In the genomic region with DNA sequence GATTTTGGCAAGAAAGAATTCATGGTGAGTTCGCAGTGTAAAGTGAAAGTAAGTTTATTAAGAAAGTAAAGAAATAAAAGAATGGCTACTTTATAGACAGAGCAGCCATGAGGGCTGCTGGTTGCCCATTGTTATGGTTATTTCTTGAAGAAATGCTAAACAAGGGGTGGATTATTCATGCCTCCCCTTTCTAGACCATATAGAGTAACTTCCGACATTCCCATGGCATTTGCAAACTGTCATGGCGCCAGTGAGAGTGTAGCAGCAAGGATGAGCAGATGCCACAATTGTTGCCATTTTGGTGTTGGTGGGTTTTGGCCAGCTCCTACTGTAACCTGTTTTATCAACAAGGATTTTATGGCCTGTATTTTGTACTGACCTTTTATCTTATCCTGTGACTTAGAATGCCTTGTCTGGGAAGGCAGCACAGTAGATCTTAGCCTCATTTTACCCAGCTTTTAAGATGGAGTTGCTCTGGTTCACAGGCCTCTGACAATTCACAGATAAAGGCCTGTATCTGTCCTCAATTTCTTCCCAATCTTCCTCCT, we compare ENCODE assay signal across 22 cellular contexts.
DNase-seq lines count a peak whose midpoint lies in the region; ATAC-seq, FAIRE-seq and TF ChIP-seq lines count a peak whose summit lies in the region.
"Had no signal": no experiment of that assay in that cellular context is flagged by ENCODE, and none has a peak within 500 bp of the region (broad histone marks: within the 10 kb centered on the region; RNA-seq: fewer than 3 reads in every experiment).

No MANE protein-coding gene starts in this region.

- H3K4me2 ChIP-seq in HepG2 (ENCODE audit: low read depth, low read length) = no peak overlapping the region
- H3K4me2 ChIP-seq: KMS-11 had no signal

- POLR2A ChIA-PET in HepG2 (lab: Yijun Ruan, JAX) = no interaction called here
- POLR2A ChIA-PET in naive thymus-derived CD8-positive, alpha-beta T cell (lab: Charles Lee) = no interaction called here

- no peaks in the 10 kb centered on the region for H4K20me1 ChIP-seq in HepG2 (ENCODE audit: insufficient read depth, low read length)

- peak overlapping the region in 1 of 2 donors; percentile 74 for H3K9ac ChIP-seq in liver (ENCODE audit: low read depth in 1 of 2, low read length in 2 of 2)
- H3K9ac ChIP-seq in HepG2 (ENCODE audit: insufficient read depth, low read depth, low read length) = no peak overlapping the region
- H3K9ac ChIP-seq in kidney (ENCODE audit: low read length in 2 of 2) = no peak overlapping the region
- H3K9ac ChIP-seq: KMS-11 had no signal

- H3K36me3 Mint-ChIP-seq in chondrocyte (ENCODE audit: low read depth) = peaks cover 1% of the 10 kb centered on the region
- H3K36me3 Mint-ChIP-seq in naive thymus-derived CD8-positive, alpha-beta T cell = no peaks in the 10 kb centered on the region
- H3K36me3 Mint-ChIP-seq: CD8-positive, alpha-beta T cell; immature natural killer cell; natural killer cell treated with Interleukin-12 subunit alpha and Interleukin-12 subunit beta and Interleukin-15 and Interleukin-18, amount 100 ng/mL, for 72 hours had no signal

- H3K36me3 ChIP-seq in liver (ENCODE audit: control insufficient read depth in 4 of 4, insufficient read depth in 3 of 4, low read depth in 1 of 4, low read length in 3 of 4) (no peaks in the 10 kb centered on the region), HepG2 (replicated peaks in 1 of 2; ENCODE audit: control insufficient read depth in 1 of 2, insufficient read depth in 2 of 2, low read length in 2 of 2) (no peaks in the 10 kb centered on the region), kidney (ENCODE audit: control insufficient read depth in 1 of 2, insufficient read depth in 2 of 2, low read length in 2 of 2) (no peaks in the 10 kb centered on the region), pancreas (no peaks in the 10 kb centered on the region)
- H3K36me3 ChIP-seq: tibial artery had no signal

- no peak overlapping the region for H3K4me3 Mint-ChIP-seq in chondrocyte (ENCODE audit: unreplicated experiment)
- H3K4me3 Mint-ChIP-seq in naive thymus-derived CD8-positive, alpha-beta T cell = no peak overlapping the region
- H3K4me3 Mint-ChIP-seq: CD8-positive, alpha-beta T cell; immature natural killer cell; natural killer cell treated with Interleukin-12 subunit alpha and Interleukin-12 subunit beta and Interleukin-15 and Interleukin-18, amount 100 ng/mL, for 72 hours; stimulated activated naive CD8-positive, alpha-beta T cell treated with anti-CD3 and anti-CD28 coated beads, Interleukin-15, amount 100 ng/mL, for 72 hours had no signal

- H3K27ac Mint-ChIP-seq in chondrocyte (ENCODE audit: unreplicated experiment) = peak overlapping the region; percentile 35
- H3K27ac Mint-ChIP-seq in naive thymus-derived CD8-positive, alpha-beta T cell = no peak overlapping the region
- H3K27ac Mint-ChIP-seq: CD8-positive, alpha-beta T cell; immature natural killer cell; natural killer cell treated with Interleukin-12 subunit alpha and Interleukin-12 subunit beta and Interleukin-15 and Interleukin-18, amount 100 ng/mL, for 72 hours; stimulated activated naive CD8-positive, alpha-beta T cell treated with anti-CD3 and anti-CD28 coated beads, Interleukin-15, amount 100 ng/mL, for 72 hours had no signal

- no TSS peak for BruUV-seq in HepG2 (replicated peaks; lab: Mats Ljungman, UMichigan)

- H3K27ac ChIP-seq in liver (ENCODE audit: low read depth in 1 of 2, low read length in 2 of 2) = no peak overlapping the region
- no peak overlapping the region for H3K27ac ChIP-seq in HepG2 (ENCODE audit: extremely low read length, insufficient read depth, low read length)
- H3K27ac ChIP-seq in kidney (ENCODE audit: low read depth in 2 of 2, low read length in 2 of 2) = no peak overlapping the region
- H3K27ac ChIP-seq in pancreas = no peak overlapping the region
- H3K27ac ChIP-seq: KMS-11, tibial artery had no signal

- 46% methylated on average over 3 of the region's 3 CpGs for WGBS in liver
- whole genome bisulfite sequencing in HepG2 (ENCODE audit: low lambda C conversion rate) = 1% methylated on average over 3 of the region's 3 CpGs
- WGBS in pancreas, 2 donors = 53 to 83% methylated on average over 3 of the region's 3 CpGs

- no peak overlapping the region for H3K4me3 ChIP-seq in liver (ENCODE audit: low read depth in 1 of 3, low read length in 3 of 3)
- H3K4me3 ChIP-seq in HepG2 (replicated peaks in 1 of 3; ENCODE audit: insufficient read depth in 1 of 3, low read depth in 2 of 3, low read length in 3 of 3) = no peak overlapping the region
- peak overlapping the region; percentile 20 to 28 for H3K4me3 ChIP-seq in kidney (ENCODE audit: low read length in 2 of 2)
- H3K4me3 ChIP-seq in pancreas = no peak overlapping the region

- H3K27me3 ChIP-seq in liver (ENCODE audit: control insufficient read depth in 4 of 4, insufficient read depth in 4 of 4, low read length in 3 of 4) (no peaks in the 10 kb centered on the region), HepG2 (ENCODE audit: control insufficient read depth in 1 of 2, insufficient read depth in 2 of 2, low read length in 2 of 2) (no peaks in the 10 kb centered on the region), pancreas (no peaks in the 10 kb centered on the region)
- H3K27me3 ChIP-seq: tibial artery had no signal

- DNase-seq in HepG2 (ENCODE audit: low spot score) (no peak), chondrocyte (ENCODE audit: low spot score) (no peak), kidney (no peak), pancreas (no peak), urothelium cell line (ENCODE audit: low spot score) (no peak)
- no peak for DNase-seq in naive thymus-derived CD8-positive, alpha-beta T cell
- DNase-seq: 8988T; activated CD4-positive, alpha-beta T cell treated with anti-CD3 and anti-CD28 coated beads for 48 hours; activated naive CD4-positive, alpha-beta T cell; activated T-cell treated with anti-CD3 and anti-CD28 coated beads, Interleukin-2, amount 50 U/mL, for 48 hours; CD8-positive, alpha-beta T cell; immature natural killer cell; midbrain; NCI-H1694; NCI-H526 treated with DMSO at 0.1 percent for 48 hours; stimulated activated naive CD8-positive, alpha-beta T cell treated with anti-CD3 and anti-CD28 coated beads, Interleukin-15, amount 100 ng/mL, for 72 hours; tibial artery had no signal

- in situ Hi-C loops in HepG2 (cut with HindIII; ENCODE audit: extremely low pct_ligation_motif_present, low pct_unique_long_range_greater_than_20kb) = no loop called here

- H3K27me3 Mint-ChIP-seq in chondrocyte (ENCODE audit: low read depth) = no peaks in the 10 kb centered on the region
- H3K27me3 Mint-ChIP-seq in naive thymus-derived CD8-positive, alpha-beta T cell = peaks cover 0 to 4% (median 0%) of the 10 kb centered on the region in 5 donors
- H3K27me3 Mint-ChIP-seq: natural killer cell treated with Interleukin-12 subunit alpha and Interleukin-12 subunit beta and Interleukin-15 and Interleukin-18, amount 100 ng/mL, for 72 hours; stimulated activated naive CD8-positive, alpha-beta T cell treated with anti-CD3 and anti-CD28 coated beads, Interleukin-15, amount 100 ng/mL, for 72 hours had no signal

- TF ChIP-seq CTCF in liver (IDR thresholded peaks at IDR 0.05; ENCODE audit: low read depth, low read length, missing input control) (no peak), HepG2 (CRISPR knock-in tag; IDR thresholded peaks at IDR 0.05) (no peak), chondrocyte (IDR thresholded peaks at IDR 0.05) (no peak), kidney (IDR thresholded peaks at IDR 0.05; ENCODE audit: borderline replicate concordance, extremely low read depth, insufficient read depth) (no peak), pancreas (IDR thresholded peaks at IDR 0.05) (no peak)

- intact Hi-C loops in HepG2 (cut with micrococcal nuclease; ENCODE audit: unreplicated experiment) = loop anchor here (10.0 kb wide), 1 partner anchor 61 kb away; no protein-coding TSS in a partner anchor
- intact Hi-C loops in kidney (cut with DNase I) = no loop called here
- intact Hi-C loops in pancreas (cut with DNase I) = no loop called here

- ATAC-seq in HepG2 (no peak), pancreas (no peak), GM19452 (IDR thresholded peaks at IDR 0.05; ENCODE audit: unreplicated experiment) (no peak)
- no peak for ATAC-seq in naive thymus-derived CD8-positive, alpha-beta T cell
- ATAC-seq: CD8-positive, alpha-beta T cell; left lobe of liver; natural killer cell treated with Interleukin-12 subunit alpha and Interleukin-12 subunit beta and Interleukin-15 and Interleukin-18, amount 100 ng/mL, for 72 hours; stimulated activated naive CD8-positive, alpha-beta T cell treated with anti-CD3 and anti-CD28 coated beads, Interleukin-15, amount 100 ng/mL, for 72 hours had no signal

- peaks cover 8% of the 10 kb centered on the region for H3K4me1 Mint-ChIP-seq in chondrocyte (ENCODE audit: low read depth)
- H3K4me1 Mint-ChIP-seq in naive thymus-derived CD8-positive, alpha-beta T cell = peaks cover 0 to 2% (median 0%) of the 10 kb centered on the region in 4 donors
- H3K4me1 Mint-ChIP-seq: immature natural killer cell; stimulated activated naive CD8-positive, alpha-beta T cell treated with anti-CD3 and anti-CD28 coated beads, Interleukin-15, amount 100 ng/mL, for 72 hours had no signal

- H3K9me3 ChIP-seq in liver (ENCODE audit: control insufficient read depth in 4 of 4, low read length in 3 of 4) (no peaks in the 10 kb centered on the region), HepG2 (ENCODE audit: low read length) (no peaks in the 10 kb centered on the region), kidney (ENCODE audit: control insufficient read depth in 1 of 2, low read length in 2 of 2) (no peaks in the 10 kb centered on the region), pancreas (no peaks in the 10 kb centered on the region)
- H3K9me3 ChIP-seq: tibial artery had no signal

- FAIRE-seq in HepG2 (lab: Jason Lieb, UNC) = no peak
- FAIRE-seq in kidney (lab: Jason Lieb, UNC) = no peak
- no peak for FAIRE-seq in pancreas (lab: Jason Lieb, UNC)
- no peak for FAIRE-seq in urothelium cell line (lab: Jason Lieb, UNC)

- H3K4me1 ChIP-seq in liver (ENCODE audit: control insufficient read depth in 4 of 4, insufficient read depth in 4 of 4, low read length in 3 of 4) = peaks cover 0 to 21% (median 6%) of the 10 kb centered on the region in 4 donors
- peaks cover 14% of the 10 kb centered on the region for H3K4me1 ChIP-seq in HepG2 (ENCODE audit: insufficient read depth, low read length)
- peaks cover 2 to 15% of the 10 kb centered on the region in 2 donors for H3K4me1 ChIP-seq in kidney (ENCODE audit: control insufficient read depth in 1 of 2, insufficient read depth in 1 of 2, low read depth in 1 of 2, low read length in 2 of 2)
- H3K4me1 ChIP-seq in pancreas = peaks cover 0 to 3% (median 0%) of the 10 kb centered on the region in 3 donors

- H2AFZ ChIP-seq in HepG2 (ENCODE audit: low read length) = no peak overlapping the region

- H3K9me3 Mint-ChIP-seq in chondrocyte (ENCODE audit: low read depth) = no peaks in the 10 kb centered on the region
- H3K9me3 Mint-ChIP-seq in naive thymus-derived CD8-positive, alpha-beta T cell = peaks cover 0 to 11% (median 0%) of the 10 kb centered on the region in 9 donors
- H3K9me3 Mint-ChIP-seq: CD8-positive, alpha-beta T cell had no signal

- CTCF ChIA-PET in HepG2 (lab: Yijun Ruan, JAX; ENCODE audit: low intra/inter-chr PET ratio, low total read pairs) = no interaction called here

- no peaks in the 10 kb centered on the region for H3K79me2 ChIP-seq in HepG2 (ENCODE audit: insufficient read depth, low read length)

- TF ChIP-seq EP300 in HepG2 (IDR thresholded peaks at IDR 0.05; ENCODE audit: low read depth in 2 of 2, low read length in 2 of 2) (no peak), HepG2 (CRISPR knock-in tag; IDR thresholded peaks at IDR 0.05; ENCODE audit: borderline replicate concordance) (no peak)

- no peak for TF ChIP-seq RAD21 in liver (IDR thresholded peaks at IDR 0.05)
- no peak for TF ChIP-seq RAD21 in HepG2 (CRISPR knock-in tag; IDR thresholded peaks at IDR 0.05)

- no peak for TF ChIP-seq POLR2A in HepG2 (IDR thresholded peaks at IDR 0.05; ENCODE audit: insufficient read depth in 1 of 2, low read depth in 2 of 2, low read length in 2 of 2)

Comparison
In these comparisons a context has a peak if more than half of its experiments do, and no peak if none do; other contexts are left out.
1. H3K4me3 ChIP-seq: peak in kidney (2 of 2); none in liver (0 of 3), HepG2 (0 of 3) and pancreas (0 of 4).